ENCODE assay signal across 21 cellular contexts in the genomic region with DNA sequence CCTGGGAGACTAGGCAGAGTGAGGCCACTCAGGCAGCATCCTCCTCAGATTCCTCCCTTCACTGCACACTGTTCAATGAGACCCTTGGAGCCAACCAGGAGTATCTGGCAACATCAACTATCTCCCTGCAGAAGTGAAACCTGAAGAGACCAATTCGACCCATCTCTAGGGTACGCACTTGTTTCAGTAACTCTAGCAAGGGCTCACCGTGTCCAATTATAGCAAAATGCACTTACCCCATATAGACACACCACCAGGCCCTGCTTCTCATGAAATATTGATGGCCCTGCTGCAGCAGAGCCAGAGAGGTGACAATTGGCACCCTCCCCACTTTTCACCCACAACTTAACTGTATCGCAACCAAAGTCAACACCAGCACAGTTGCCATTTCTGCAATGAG.
"Had no signal": no experiment of that assay in that cellular context is flagged by ENCODE, and none has a peak within 500 bp of the region (broad histone marks: within the 10 kb centered on the region; RNA-seq: fewer than 3 reads in every experiment).

No MANE protein-coding gene starts in this region.

- H3K27ac ChIP-seq: coronary artery, dorsolateral prefrontal cortex, esophagus muscularis mucosa, foreskin keratinocyte, gastroesophageal sphincter, heart left ventricle, hepatocyte, left lung, lower lobe of right lung had no signal

- DNase-seq: dermis blood vessel endothelial cell; dorsolateral prefrontal cortex; effector CD4-positive, alpha-beta T cell; effector memory CD4-positive, alpha-beta T cell; foreskin keratinocyte; heart left ventricle; hypothalamus; immature natural killer cell; islet precursor cell; kidney; kidney glomerular epithelial cell; left colon; left lung; left ventricle myocardium superior; lower lobe of right lung; mesenchymal stem cell; naive thymus-derived CD4-positive, alpha-beta T cell had no signal

- H3K4me2 ChIP-seq: hepatocyte had no signal

- H3K79me2 ChIP-seq: hepatocyte had no signal

- H3K4me1 ChIP-seq: esophagus muscularis mucosa, foreskin keratinocyte, gastroesophageal sphincter, heart left ventricle, left lung, lower lobe of right lung had no signal

- H3K36me3 ChIP-seq: esophagus muscularis mucosa, gastroesophageal sphincter, heart left ventricle, left lung, lower lobe of right lung had no signal

- H2AFZ ChIP-seq: hepatocyte had no signal

- H3K4me3 ChIP-seq: coronary artery, dorsolateral prefrontal cortex, esophagus muscularis mucosa, gastroesophageal sphincter, heart left ventricle, hepatocyte, left lung, lower lobe of right lung had no signal

- H3K27me3 ChIP-seq: esophagus muscularis mucosa, hepatocyte had no signal

- H3K9me3 ChIP-seq: esophagus muscularis mucosa, gastroesophageal sphincter, left lung, lower lobe of right lung had no signal

- ATAC-seq: foreskin keratinocyte; gastroesophageal sphincter; heart left ventricle; left colon; left lung; left ventricle myocardium superior; lower lobe of right lung; naive thymus-derived CD4-positive, alpha-beta T cell had no signal
